Comparison of ENCODE assay signal across 1 cellular context in genomic region chr6:41546866-41547798, GRCh38.
TF ChIP-seq lines count a peak whose summit lies in the region.

No MANE protein-coding gene starts in this region.

TF ChIP-seq in GM12878, 131 proteins besides CTCF, POLR2A, EP300 and RAD21 (continued from another document):
- TF ChIP-seq ATF2 (IDR thresholded peaks at IDR 0.05; ENCODE audit: low read length) = no peak
- TF ChIP-seq NKRF (conservative IDR thresholded peaks at IDR 0.05) = peak; percentile 33
